ENCODE assay signal across 1 cellular context in genomic region chr17:81528651-81529436, GRCh38.
TF ChIP-seq lines count a peak whose summit lies in the region.

No MANE protein-coding gene starts in this region.

TF ChIP-seq in HepG2, 621 proteins besides CTCF, POLR2A, EP300 and RAD21 (continued from another document and continues in another):
- TF ChIP-seq, protein P1, sequence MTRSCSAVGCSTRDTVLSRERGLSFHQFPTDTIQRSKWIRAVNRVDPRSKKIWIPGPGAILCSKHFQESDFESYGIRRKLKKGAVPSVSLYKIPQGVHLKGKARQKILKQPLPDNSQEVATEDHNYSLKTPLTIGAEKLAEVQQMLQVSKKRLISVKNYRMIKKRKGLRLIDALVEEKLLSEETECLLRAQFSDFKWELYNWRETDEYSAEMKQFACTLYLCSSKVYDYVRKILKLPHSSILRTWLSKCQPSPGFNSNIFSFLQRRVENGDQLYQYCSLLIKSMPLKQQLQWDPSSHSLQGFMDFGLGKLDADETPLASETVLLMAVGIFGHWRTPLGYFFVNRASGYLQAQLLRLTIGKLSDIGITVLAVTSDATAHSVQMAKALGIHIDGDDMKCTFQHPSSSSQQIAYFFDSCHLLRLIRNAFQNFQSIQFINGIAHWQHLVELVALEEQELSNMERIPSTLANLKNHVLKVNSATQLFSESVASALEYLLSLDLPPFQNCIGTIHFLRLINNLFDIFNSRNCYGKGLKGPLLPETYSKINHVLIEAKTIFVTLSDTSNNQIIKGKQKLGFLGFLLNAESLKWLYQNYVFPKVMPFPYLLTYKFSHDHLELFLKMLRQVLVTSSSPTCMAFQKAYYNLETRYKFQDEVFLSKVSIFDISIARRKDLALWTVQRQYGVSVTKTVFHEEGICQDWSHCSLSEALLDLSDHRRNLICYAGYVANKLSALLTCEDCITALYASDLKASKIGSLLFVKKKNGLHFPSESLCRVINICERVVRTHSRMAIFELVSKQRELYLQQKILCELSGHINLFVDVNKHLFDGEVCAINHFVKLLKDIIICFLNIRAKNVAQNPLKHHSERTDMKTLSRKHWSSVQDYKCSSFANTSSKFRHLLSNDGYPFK (CRISPR knock-in tag; IDR thresholded peaks at IDR 0.05; ENCODE audit: borderline replicate concordance): no peak
- TF ChIP-seq KLF15 (CRISPR knock-in tag; IDR thresholded peaks at IDR 0.05; ENCODE audit: borderline replicate concordance) (no peak), FOSL2 (CRISPR knock-in tag; IDR thresholded peaks at IDR 0.05) (peak; percentile 13; the same call in 1 of the 2 replicates), ZNF354B (CRISPR knock-in tag; IDR thresholded peaks at IDR 0.05) (no peak), AKNA (CRISPR knock-in tag; IDR thresholded peaks at IDR 0.05; ENCODE audit: borderline replicate concordance) (no peak), NCOA5 (CRISPR knock-in tag; IDR thresholded peaks at IDR 0.05) (no peak), FOXP4 (CRISPR knock-in tag; IDR thresholded peaks at IDR 0.05) (no peak), NPAS2 (CRISPR knock-in tag; IDR thresholded peaks at IDR 0.05; ENCODE audit: borderline replicate concordance) (no peak), SP4 (CRISPR knock-in tag; IDR thresholded peaks at IDR 0.05) (no peak), PREB (CRISPR knock-in tag; IDR thresholded peaks at IDR 0.05) (0 out of 2 replicates have a peak, but pooled peaks have one; percentile 13), MAFF (IDR thresholded peaks at IDR 0.05; ENCODE audit: low read depth, low read length) (no peak), KDM5B (CRISPR knock-in tag; IDR thresholded peaks at IDR 0.05; ENCODE audit: borderline replicate concordance) (peak; percentile 64; the same call in 1 of the 2 replicates), ZNF740 (CRISPR knock-in tag; IDR thresholded peaks at IDR 0.05) (0 out of 2 replicates have a peak, but pooled peaks have one; percentile 27), XRCC5 (optimal IDR thresholded peaks at IDR 0.05; ENCODE audit: low read length) (no peak), ZNF264 (CRISPR knock-in tag; IDR thresholded peaks at IDR 0.05) (no peak), ZNF574 (CRISPR knock-in tag; IDR thresholded peaks at IDR 0.05) (0 out of 2 replicates have a peak, but pooled peaks have one; percentile 23), ZNF737 (CRISPR knock-in tag; IDR thresholded peaks at IDR 0.05; ENCODE audit: borderline replicate concordance) (no peak), TBX2 (CRISPR knock-in tag; IDR thresholded peaks at IDR 0.05; ENCODE audit: borderline replicate concordance) (peak; percentile 48; the same call in 1 of the 2 replicates), LCORL (IDR thresholded peaks at IDR 0.05) (no peak), LCORL (CRISPR knock-in tag; IDR thresholded peaks at IDR 0.05) (no peak), EZH2 (conservative IDR thresholded peaks at IDR 0.05; ENCODE audit: low read depth, low read length) (peak; percentile 98), DR1 (CRISPR knock-in tag; IDR thresholded peaks at IDR 0.05) (0 out of 2 replicates have a peak, but pooled peaks have one; percentile 28), NAIF1 (CRISPR knock-in tag; IDR thresholded peaks at IDR 0.05; ENCODE audit: borderline replicate concordance) (no peak), ZSCAN21 (CRISPR knock-in tag; IDR thresholded peaks at IDR 0.05; ENCODE audit: borderline replicate concordance) (peak; percentile 49; the same call in 1 of the 2 replicates), ZNF879 (CRISPR knock-in tag; IDR thresholded peaks at IDR 0.05) (no peak), SAP130 (CRISPR knock-in tag; IDR thresholded peaks at IDR 0.05; ENCODE audit: low read depth) (no peak), BCL3 (CRISPR knock-in tag; IDR thresholded peaks at IDR 0.05) (no peak), RBM22 (optimal IDR thresholded peaks at IDR 0.05; ENCODE audit: low read length) (no peak), BRCA1 (CRISPR knock-in tag; IDR thresholded peaks at IDR 0.05) (no peak), ZNF660 (CRISPR knock-in tag; IDR thresholded peaks at IDR 0.05; ENCODE audit: borderline replicate concordance, low read depth) (no peak), GTF2F1 (IDR thresholded peaks at IDR 0.05; ENCODE audit: low read length) (no peak), ZBTB44 (CRISPR knock-in tag; IDR thresholded peaks at IDR 0.05) (no peak), ZNF672 (CRISPR knock-in tag; IDR thresholded peaks at IDR 0.05) (peak; percentile 65; the same call in 1 of the 2 replicates), ZMYM2 (CRISPR knock-in tag; IDR thresholded peaks at IDR 0.05) (0 out of 2 replicates have a peak, but pooled peaks have one; percentile 33), ZNF33A (CRISPR knock-in tag; IDR thresholded peaks at IDR 0.05; ENCODE audit: borderline replicate concordance) (no peak)
- TF ChIP-seq, protein P2, sequence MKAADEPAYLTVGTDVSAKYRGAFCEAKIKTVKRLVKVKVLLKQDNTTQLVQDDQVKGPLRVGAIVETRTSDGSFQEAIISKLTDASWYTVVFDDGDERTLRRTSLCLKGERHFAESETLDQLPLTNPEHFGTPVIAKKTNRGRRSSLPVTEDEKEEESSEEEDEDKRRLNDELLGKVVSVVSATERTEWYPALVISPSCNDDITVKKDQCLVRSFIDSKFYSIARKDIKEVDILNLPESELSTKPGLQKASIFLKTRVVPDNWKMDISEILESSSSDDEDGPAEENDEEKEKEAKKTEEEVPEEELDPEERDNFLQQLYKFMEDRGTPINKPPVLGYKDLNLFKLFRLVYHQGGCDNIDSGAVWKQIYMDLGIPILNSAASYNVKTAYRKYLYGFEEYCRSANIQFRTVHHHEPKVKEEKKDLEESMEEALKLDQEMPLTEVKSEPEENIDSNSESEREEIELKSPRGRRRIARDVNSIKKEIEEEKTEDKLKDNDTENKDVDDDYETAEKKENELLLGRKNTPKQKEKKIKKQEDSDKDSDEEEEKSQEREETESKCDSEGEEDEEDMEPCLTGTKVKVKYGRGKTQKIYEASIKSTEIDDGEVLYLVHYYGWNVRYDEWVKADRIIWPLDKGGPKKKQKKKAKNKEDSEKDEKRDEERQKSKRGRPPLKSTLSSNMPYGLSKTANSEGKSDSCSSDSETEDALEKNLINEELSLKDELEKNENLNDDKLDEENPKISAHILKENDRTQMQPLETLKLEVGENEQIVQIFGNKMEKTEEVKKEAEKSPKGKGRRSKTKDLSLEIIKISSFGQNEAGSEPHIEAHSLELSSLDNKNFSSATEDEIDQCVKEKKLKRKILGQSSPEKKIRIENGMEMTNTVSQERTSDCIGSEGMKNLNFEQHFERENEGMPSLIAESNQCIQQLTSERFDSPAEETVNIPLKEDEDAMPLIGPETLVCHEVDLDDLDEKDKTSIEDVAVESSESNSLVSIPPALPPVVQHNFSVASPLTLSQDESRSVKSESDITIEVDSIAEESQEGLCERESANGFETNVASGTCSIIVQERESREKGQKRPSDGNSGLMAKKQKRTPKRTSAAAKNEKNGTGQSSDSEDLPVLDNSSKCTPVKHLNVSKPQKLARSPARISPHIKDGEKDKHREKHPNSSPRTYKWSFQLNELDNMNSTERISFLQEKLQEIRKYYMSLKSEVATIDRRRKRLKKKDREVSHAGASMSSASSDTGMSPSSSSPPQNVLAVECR (CRISPR knock-in tag; IDR thresholded peaks at IDR 0.05; ENCODE audit: borderline replicate concordance): 0 out of 2 replicates have a peak, but pooled peaks have one; percentile 22
